In genomic region chr11:76329084-76329648, GRCh38 we compare ENCODE assay signal across 1 cellular context.
TF ChIP-seq lines count a peak whose summit lies in the region.

No MANE protein-coding gene starts in this region.

TF ChIP-seq in HepG2, 621 proteins besides CTCF, POLR2A, EP300 and RAD21 (continued from another document and continues in another):
- no peak for TF ChIP-seq ZNF639 (CRISPR knock-in tag; conservative IDR thresholded peaks at IDR 0.05)
- no peak for TF ChIP-seq ZNF607 (CRISPR knock-in tag; IDR thresholded peaks at IDR 0.05; ENCODE audit: borderline replicate concordance)
- TF ChIP-seq ZNF18 (CRISPR knock-in tag; IDR thresholded peaks at IDR 0.05; ENCODE audit: insufficient replicate concordance) = no peak
- TF ChIP-seq TARDBP (CRISPR knock-in tag; IDR thresholded peaks at IDR 0.05) = no peak
- TF ChIP-seq FOSL2 (CRISPR knock-in tag; IDR thresholded peaks at IDR 0.05) = peak; percentile 68
- no peak for TF ChIP-seq RARG (CRISPR knock-in tag; IDR thresholded peaks at IDR 0.05; ENCODE audit: low read depth)
- no peak for TF ChIP-seq ATF6 (CRISPR knock-in tag; conservative IDR thresholded peaks at IDR 0.05)
- no peak for TF ChIP-seq ZBTB37 (CRISPR knock-in tag; IDR thresholded peaks at IDR 0.05)
- no peak for TF ChIP-seq ZNF350 (CRISPR knock-in tag; IDR thresholded peaks at IDR 0.05; ENCODE audit: borderline replicate concordance, low read depth)
- TF ChIP-seq ZFY (CRISPR knock-in tag; IDR thresholded peaks at IDR 0.05) = no peak
- TF ChIP-seq CHCHD3 (CRISPR knock-in tag; IDR thresholded peaks at IDR 0.05) = no peak
- TF ChIP-seq GATAD1 (CRISPR knock-in tag; IDR thresholded peaks at IDR 0.05) = no peak
- TF ChIP-seq TFE3 (CRISPR knock-in tag; IDR thresholded peaks at IDR 0.05) = no peak
- no peak for TF ChIP-seq PTBP1 (IDR thresholded peaks at IDR 0.05; ENCODE audit: low read depth, low read length, poor library complexity, severe bottlenecking)
- peak; percentile 27; the same call in 1 of the 2 replicates for TF ChIP-seq MED1 (CRISPR knock-in tag; IDR thresholded peaks at IDR 0.05)
- TF ChIP-seq GATA4 (IDR thresholded peaks at IDR 0.05; ENCODE audit: borderline replicate concordance, low read depth) = no peak
- TF ChIP-seq ZNF333 (CRISPR knock-in tag; IDR thresholded peaks at IDR 0.05; ENCODE audit: borderline replicate concordance) = no peak
- TF ChIP-seq ARID4A (CRISPR knock-in tag; IDR thresholded peaks at IDR 0.05; ENCODE audit: borderline replicate concordance) = no peak; the same call in 1 of the 2 replicates
- peak; percentile 41; the same call in 1 of the 2 replicates for TF ChIP-seq ZNF281 (CRISPR knock-in tag; IDR thresholded peaks at IDR 0.05; ENCODE audit: borderline replicate concordance)
- TF ChIP-seq ZNF713 (CRISPR knock-in tag; IDR thresholded peaks at IDR 0.05) = no peak
- no peak for TF ChIP-seq FOXK2 (IDR thresholded peaks at IDR 0.05)
- no peak for TF ChIP-seq ZBTB25 (CRISPR knock-in tag; IDR thresholded peaks at IDR 0.05)
- no peak for TF ChIP-seq MZF1 (CRISPR knock-in tag; IDR thresholded peaks at IDR 0.05; ENCODE audit: borderline replicate concordance)
- TF ChIP-seq HMGA1 (CRISPR knock-in tag; conservative IDR thresholded peaks at IDR 0.05) = no peak
- no peak for TF ChIP-seq SIX1 (CRISPR knock-in tag; IDR thresholded peaks at IDR 0.05; ENCODE audit: borderline replicate concordance)
- no peak for TF ChIP-seq E2F2 (CRISPR knock-in tag; IDR thresholded peaks at IDR 0.05; ENCODE audit: borderline replicate concordance)
- TF ChIP-seq MEIS1 (CRISPR knock-in tag; IDR thresholded peaks at IDR 0.05; ENCODE audit: borderline replicate concordance) = no peak
- no peak for TF ChIP-seq ZSCAN9 (CRISPR knock-in tag; IDR thresholded peaks at IDR 0.05; ENCODE audit: borderline replicate concordance)
- peak; percentile 53; the same call in 1 of the 2 replicates for TF ChIP-seq RARA (CRISPR knock-in tag; IDR thresholded peaks at IDR 0.05)
- no peak for TF ChIP-seq ZNF121 (CRISPR knock-in tag; IDR thresholded peaks at IDR 0.05)
- TF ChIP-seq ZNF160 (CRISPR knock-in tag; IDR thresholded peaks at IDR 0.05) = no peak
- no peak for TF ChIP-seq ZNF597 (CRISPR knock-in tag; IDR thresholded peaks at IDR 0.05)
- TF ChIP-seq CEBPB (IDR thresholded peaks at IDR 0.05; ENCODE audit: borderline replicate concordance, low read depth, low read length) = peak; percentile 89
- no peak for TF ChIP-seq BRF2 (CRISPR knock-in tag; IDR thresholded peaks at IDR 0.05)
- TF ChIP-seq ZBTB26 (CRISPR knock-in tag; IDR thresholded peaks at IDR 0.05; ENCODE audit: borderline replicate concordance) = no peak
